Comparison of ENCODE assay signal across 26 cellular contexts in the genomic region with DNA sequence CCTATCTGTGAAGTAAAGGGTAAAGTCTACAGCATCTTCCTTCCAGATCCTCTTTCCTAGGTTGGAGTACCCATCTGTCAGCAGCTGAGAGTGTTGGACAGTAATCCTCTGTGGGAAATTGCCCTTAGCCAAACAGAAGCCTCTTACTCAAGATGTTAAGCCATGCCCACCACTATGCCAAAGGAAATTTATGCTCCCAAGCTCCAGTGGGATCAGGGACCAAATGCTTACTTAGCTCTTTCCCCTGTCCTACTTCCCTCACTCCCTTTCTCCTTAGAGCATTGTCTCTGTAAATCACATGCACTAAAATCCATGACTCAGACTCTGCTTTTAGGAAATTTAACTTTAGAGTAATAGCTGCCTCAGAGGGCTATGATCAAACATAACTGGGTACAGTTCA.
"Had no signal": no experiment of that assay in that cellular context is flagged by ENCODE, and none has a peak within 500 bp of the region (broad histone marks: within the 10 kb centered on the region; RNA-seq: fewer than 3 reads in every experiment).

No MANE protein-coding gene starts in this region.

- H3K4me3 Mint-ChIP-seq: activated B cell treated with CpG ODN at 0.5 μM for 24 hours; activated CD4-positive, alpha-beta T cell treated with anti-CD3 and anti-CD28 coated beads for 36 hours; activated naive CD8-positive, alpha-beta T cell; activated T-cell treated with anti-CD3 and anti-CD28 coated beads, Interleukin-2, amount 50 U/mL, for 24 hours; endodermal cell; naive thymus-derived CD4-positive, alpha-beta T cell; neural progenitor cell had no signal

- H3K27me3 Mint-ChIP-seq: activated B cell treated with CpG ODN at 0.5 μM for 24 hours; activated CD4-positive, alpha-beta T cell treated with anti-CD3 and anti-CD28 coated beads for 36 hours; activated naive CD8-positive, alpha-beta T cell; activated T-cell treated with anti-CD3 and anti-CD28 coated beads, Interleukin-2, amount 50 U/mL, for 24 hours; naive thymus-derived CD4-positive, alpha-beta T cell had no signal

- H3K9me3 Mint-ChIP-seq: activated B cell treated with CpG ODN at 0.5 μM for 24 hours; activated T-helper 2 cell treated with anti-CD3 and anti-CD28 coated beads, Interferon-gamma antibody, Interleukin-2, Interleukin-4, amounts not matched to agents 10 μg/mL and 5 μg/mL and 100 μg/mL, durations not matched to agents 14 hours and 24 hours and 36 hours; endodermal cell; neural progenitor cell had no signal

- H3K36me3 Mint-ChIP-seq: activated naive CD8-positive, alpha-beta T cell; naive thymus-derived CD4-positive, alpha-beta T cell; neural progenitor cell had no signal

- H3K4me1 Mint-ChIP-seq: activated B cell treated with CpG ODN at 0.5 μM for 24 hours; activated CD4-positive, alpha-beta T cell treated with anti-CD3 and anti-CD28 coated beads for 36 hours; naive thymus-derived CD4-positive, alpha-beta T cell; neural progenitor cell had no signal

- H3K4me3 ChIP-seq: breast epithelium, lower lobe of right lung, neural progenitor cell, sigmoid colon, spleen, thyroid gland, upper lobe of right lung had no signal

- ATAC-seq: activated CD4-positive, alpha-beta T cell treated with anti-CD3 and anti-CD28 coated beads for 36 hours; left lobe of liver; lower lobe of right lung; naive thymus-derived CD4-positive, alpha-beta T cell; upper lobe of right lung had no signal

- DNase-seq: activated B cell treated with CpG ODN at 0.5 μM for 24 hours; activated CD4-positive, alpha-beta T cell treated with anti-CD3 and anti-CD28 coated beads for 36 hours; activated CD4-positive, alpha-beta T cell treated with anti-CD3 and anti-CD28 coated beads, Interleukin-2, amount 50 U/mL, for 4 hours; activated CD8-positive, alpha-beta memory T cell treated with anti-CD3 and anti-CD28 coated beads for 24 hours; activated CD8-positive, alpha-beta memory T cell treated with anti-CD3 and anti-CD28 coated beads, Interleukin-2, amount 50 U/mL, for 4 hours; activated naive CD4-positive, alpha-beta T cell; activated T-cell treated with anti-CD3 and anti-CD28 coated beads, Interleukin-2, amount 50 U/mL, for 24 hours; cortex of kidney; endodermal cell; foreskin melanocyte; kidney; lower lobe of right lung; naive thymus-derived CD4-positive, alpha-beta T cell; posterior cingulate gyrus; sigmoid colon; spleen; stimulated activated CD4-positive, alpha-beta T cell treated with anti-CD3 and anti-CD28 coated beads, Interleukin-4, amount 100 ng/mL, for 1 hour; stimulated activated naive CD4-positive, alpha-beta T cell treated with Interleukin-2 at 50 U/mL for 16 hours; T1000; thyroid gland; upper lobe of right lung had no signal

- H3K27ac Mint-ChIP-seq: activated B cell treated with CpG ODN at 0.5 μM for 24 hours; activated CD4-positive, alpha-beta T cell treated with anti-CD3 and anti-CD28 coated beads for 36 hours; activated naive CD8-positive, alpha-beta T cell; activated T-cell treated with anti-CD3 and anti-CD28 coated beads, Interleukin-2, amount 50 U/mL, for 24 hours; activated T-helper 2 cell treated with anti-CD3 and anti-CD28 coated beads, Interferon-gamma antibody, Interleukin-2, Interleukin-4, amounts not matched to agents 10 μg/mL and 5 μg/mL and 100 μg/mL, durations not matched to agents 14 hours and 24 hours and 36 hours; endodermal cell; naive thymus-derived CD4-positive, alpha-beta T cell; neural progenitor cell had no signal
